21 cellular contexts compared by ENCODE assay signal in the genomic region with DNA sequence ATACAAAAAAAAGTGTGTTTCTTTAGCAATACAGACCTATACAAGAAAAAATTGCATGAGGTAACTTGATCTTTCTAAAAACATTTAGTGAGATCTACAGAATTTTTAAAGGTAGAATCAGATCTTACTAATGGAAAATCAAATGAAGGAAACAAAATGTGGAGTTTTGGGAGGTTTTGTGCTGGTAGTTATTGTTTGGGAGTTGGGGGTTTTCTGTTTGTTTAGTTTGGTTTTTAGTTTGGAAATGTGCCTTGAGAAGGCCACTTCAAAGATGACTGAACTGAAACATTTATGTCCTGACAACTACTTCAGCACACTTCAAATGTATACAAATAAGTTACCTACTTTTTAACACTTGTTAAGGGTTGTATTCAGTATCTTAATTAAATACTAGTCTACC.
"Had no signal": no experiment of that assay in that cellular context is flagged by ENCODE, and none has a peak within 500 bp of the region (broad histone marks: within the 10 kb centered on the region; RNA-seq: fewer than 3 reads in every experiment).

No MANE protein-coding gene starts in this region.

- H3K4me3 ChIP-seq: adrenal gland, breast epithelium, SJSA1 had no signal

- H3K4me3 Mint-ChIP-seq: activated CD8-positive, alpha-beta T cell treated with anti-CD3 and anti-CD28 coated beads, Interleukin-2, amount 10 ng/mL, durations not matched to agents 7 days and 5 days; activated naive CD8-positive, alpha-beta T cell treated with anti-CD3 and anti-CD28 coated beads, Interleukin-2, amount 10 ng/mL, durations not matched to agents 7 days and 5 days; T-helper 1 cell treated with Interleukin-12 subunit alpha and Interleukin-12 subunit beta and Interleukin-4 antibody, amounts not matched to agents 30 μg/mL and 1 μg/mL, for 36 hours had no signal

- H3K9me3 ChIP-seq: adrenal gland, breast epithelium, SJSA1 had no signal

- H3K27ac ChIP-seq: adrenal gland, breast epithelium, SJSA1 had no signal

- H3K27ac Mint-ChIP-seq: activated CD8-positive, alpha-beta T cell treated with anti-CD3 and anti-CD28 coated beads, Interleukin-2, amount 10 ng/mL, durations not matched to agents 7 days and 5 days; activated naive CD8-positive, alpha-beta T cell treated with anti-CD3 and anti-CD28 coated beads, Interleukin-2, amount 10 ng/mL, durations not matched to agents 7 days and 5 days; T-helper 1 cell treated with Interleukin-12 subunit alpha and Interleukin-12 subunit beta and Interleukin-4 antibody, amounts not matched to agents 30 μg/mL and 1 μg/mL, for 36 hours had no signal

- H3K4me1 Mint-ChIP-seq: activated naive CD8-positive, alpha-beta T cell treated with anti-CD3 and anti-CD28 coated beads, Interleukin-2, amount 10 ng/mL, durations not matched to agents 7 days and 5 days had no signal

- ATAC-seq: activated CD4-positive, CD25-positive, alpha-beta regulatory T cell treated with anti-CD3 and anti-CD28 coated beads, Interleukin-2, amount 50 U/mL, for 24 hours; activated CD8-positive, alpha-beta T cell treated with anti-CD3 and anti-CD28 coated beads, Interleukin-2, amount 10 ng/mL, durations not matched to agents 7 days and 5 days; SK-N-SH treated with all-trans-retinoic acid at 6 μM for 48 hours had no signal

- DNase-seq: activated CD4-positive, alpha-beta T cell treated with anti-CD3 and anti-CD28 coated beads for 4 hours; activated CD8-positive, alpha-beta memory T cell treated with anti-CD3 and anti-CD28 coated beads, Interleukin-2, amount 50 U/mL, for 48 hours; activated CD8-positive, alpha-beta T cell treated with anti-CD3 and anti-CD28 coated beads, Interleukin-2, amount 10 ng/mL, durations not matched to agents 7 days and 5 days; activated naive CD4-positive, alpha-beta T cell treated with anti-CD3 and anti-CD28 coated beads, Interleukin-2, amount 50 U/mL, for 16 hours; activated naive CD8-positive, alpha-beta T cell treated with anti-CD3 and anti-CD28 coated beads, Interleukin-2, amount 10 ng/mL, durations not matched to agents 7 days and 5 days; activated T-cell treated with anti-CD3 and anti-CD28 coated beads, Interleukin-2, amount 50 U/mL, for 1 hour; adrenal gland; anterior cingulate cortex; caudate nucleus; NCI-H1092; NCI-H1930; NCI-H345; NCI-H510A; NCI-H526 treated with DMSO at 0.1 percent for 48 hours; SHP77; SW 1271 had no signal

- H3K9me3 Mint-ChIP-seq: activated naive CD8-positive, alpha-beta T cell treated with anti-CD3 and anti-CD28 coated beads, Interleukin-2, amount 10 ng/mL, durations not matched to agents 7 days and 5 days; T-helper 1 cell treated with Interleukin-12 subunit alpha and Interleukin-12 subunit beta and Interleukin-4 antibody, amounts not matched to agents 30 μg/mL and 1 μg/mL, for 36 hours had no signal

- H3K36me3 Mint-ChIP-seq: activated naive CD8-positive, alpha-beta T cell treated with anti-CD3 and anti-CD28 coated beads, Interleukin-2, amount 10 ng/mL, durations not matched to agents 7 days and 5 days had no signal

- H3K36me3 ChIP-seq: adrenal gland, breast epithelium, SJSA1 had no signal

- H3K4me1 ChIP-seq: adrenal gland, breast epithelium, SJSA1 had no signal

- H3K27me3 ChIP-seq: adrenal gland, breast epithelium, SJSA1 had no signal
